28 cellular contexts compared by ENCODE assay signal in genomic region chr7:70299447-70299807, GRCh38.
"Had no signal": no experiment of that assay in that cellular context is flagged by ENCODE, and none has a peak within 500 bp of the region (broad histone marks: within the 10 kb centered on the region; RNA-seq: fewer than 3 reads in every experiment).

No MANE protein-coding gene starts in this region.

- H3K27me3 Mint-ChIP-seq: naive B cell; stimulated activated memory B cell treated with anti-CD40 and anti-IgM and Interleukin-4, amounts not matched to agents 10 μg/mL and 1 μg/mL and 100 μg/mL, for 72 hours; stimulated activated naive CD8-positive, alpha-beta T cell treated with anti-CD3 and anti-CD28 coated beads, Interleukin-15, amount 100 ng/mL, for 72 hours had no signal

- H3K27ac Mint-ChIP-seq: naive B cell; natural killer cell; nephron progenitor cell; neural progenitor cell; stimulated activated memory B cell treated with anti-CD40 and anti-IgM and Interleukin-4, amounts not matched to agents 10 μg/mL and 1 μg/mL and 100 μg/mL, for 72 hours; stimulated activated naive CD8-positive, alpha-beta T cell treated with anti-CD3 and anti-CD28 coated beads, Interleukin-15, amount 100 ng/mL, for 72 hours had no signal

- H2AFZ ChIP-seq: hepatocyte, neural progenitor cell, parathyroid adenoma had no signal

- H3K36me3 Mint-ChIP-seq: natural killer cell, neural progenitor cell had no signal

- H3K36me3 ChIP-seq: left lung, lower lobe of right lung, neural progenitor cell, neutrophil, right lobe of liver, thyroid gland, transverse colon, upper lobe of left lung had no signal

- DNase-seq: kidney; left colon; left lung; lower lobe of right lung; mesenchymal stem cell; naive B cell; natural killer cell; nephron progenitor cell; occipital lobe; psoas muscle; right lobe of liver; stimulated activated CD4-positive, alpha-beta T cell treated with anti-CD3 and anti-CD28 coated beads, Interleukin-1b, Interleukin-23, amount 100 ng/mL, for 48 hours; stimulated activated CD4-positive, alpha-beta T cell treated with anti-CD3 and anti-CD28 coated beads, Interleukin-2, amount 100 ng/mL, for 48 hours; stimulated activated CD4-positive, alpha-beta T cell treated with anti-CD3 and anti-CD28 coated beads, Interleukin-4, amount 100 ng/mL, for 4 hours; stimulated activated CD8-positive, alpha-beta memory T cell treated with anti-CD3 and anti-CD28 coated beads, Interleukin-4, amount 100 ng/mL, for 48 hours; stimulated activated naive CD4-positive, alpha-beta T cell treated with Interleukin-2 at 50 U/mL for 16 hours; stimulated activated naive CD8-positive, alpha-beta T cell treated with anti-CD3 and anti-CD28 coated beads, Interleukin-15, amount 100 ng/mL, for 72 hours; substantia nigra; testis; thyroid gland; transverse colon; upper lobe of left lung had no signal

- ATAC-seq: left colon; left lung; lower lobe of right lung; natural killer cell; psoas muscle; right lobe of liver; stimulated activated memory B cell treated with anti-CD40 and anti-IgM and Interleukin-4, amounts not matched to agents 10 μg/mL and 1 μg/mL and 100 μg/mL, for 72 hours; stimulated activated naive CD8-positive, alpha-beta T cell treated with anti-CD3 and anti-CD28 coated beads, Interleukin-15, amount 100 ng/mL, for 72 hours had no signal

- H3K9ac ChIP-seq: neural progenitor cell, parathyroid adenoma had no signal

- H3K27me3 ChIP-seq: hepatocyte, left lung, neural progenitor cell, neutrophil, right lobe of liver, testis, thyroid gland, transverse colon, upper lobe of left lung had no signal

- H3K4me1 ChIP-seq: left lung, lower lobe of right lung, neural progenitor cell, parathyroid adenoma, psoas muscle, right lobe of liver, testis, thyroid gland, transverse colon, upper lobe of left lung had no signal

- H3K4me2 ChIP-seq: hepatocyte, neural progenitor cell, smooth muscle cell had no signal

- H3K4me3 Mint-ChIP-seq: naive B cell; natural killer cell; nephron progenitor cell; neural progenitor cell; stimulated activated memory B cell treated with anti-CD40 and anti-IgM and Interleukin-4, amounts not matched to agents 10 μg/mL and 1 μg/mL and 100 μg/mL, for 72 hours; stimulated activated naive CD8-positive, alpha-beta T cell treated with anti-CD3 and anti-CD28 coated beads, Interleukin-15, amount 100 ng/mL, for 72 hours had no signal

- H3K27ac ChIP-seq: hepatocyte, left lung, lower lobe of right lung, neural progenitor cell, neutrophil, parathyroid adenoma, psoas muscle, right lobe of liver, testis, thyroid gland, transverse colon, upper lobe of left lung had no signal

- H3K79me2 ChIP-seq: hepatocyte, parathyroid adenoma had no signal

- H3K9me3 Mint-ChIP-seq: naive B cell; natural killer cell; neural progenitor cell; stimulated activated naive CD8-positive, alpha-beta T cell treated with anti-CD3 and anti-CD28 coated beads, Interleukin-15, amount 100 ng/mL, for 72 hours had no signal

- H3K4me3 ChIP-seq: hepatocyte, left lung, lower lobe of right lung, neural progenitor cell, psoas muscle, right lobe of liver, smooth muscle cell, testis, thyroid gland, transverse colon, upper lobe of left lung had no signal

- H3K4me1 Mint-ChIP-seq: naive B cell; nephron progenitor cell; stimulated activated memory B cell treated with anti-CD40 and anti-IgM and Interleukin-4, amounts not matched to agents 10 μg/mL and 1 μg/mL and 100 μg/mL, for 72 hours had no signal

- FAIRE-seq: kidney had no signal

- H3K9me3 ChIP-seq: left lung, lower lobe of right lung, neutrophil, psoas muscle, right lobe of liver, testis, thyroid gland, transverse colon, upper lobe of left lung had no signal
